ENCODE assay signal across 29 cellular contexts in the genomic region with DNA sequence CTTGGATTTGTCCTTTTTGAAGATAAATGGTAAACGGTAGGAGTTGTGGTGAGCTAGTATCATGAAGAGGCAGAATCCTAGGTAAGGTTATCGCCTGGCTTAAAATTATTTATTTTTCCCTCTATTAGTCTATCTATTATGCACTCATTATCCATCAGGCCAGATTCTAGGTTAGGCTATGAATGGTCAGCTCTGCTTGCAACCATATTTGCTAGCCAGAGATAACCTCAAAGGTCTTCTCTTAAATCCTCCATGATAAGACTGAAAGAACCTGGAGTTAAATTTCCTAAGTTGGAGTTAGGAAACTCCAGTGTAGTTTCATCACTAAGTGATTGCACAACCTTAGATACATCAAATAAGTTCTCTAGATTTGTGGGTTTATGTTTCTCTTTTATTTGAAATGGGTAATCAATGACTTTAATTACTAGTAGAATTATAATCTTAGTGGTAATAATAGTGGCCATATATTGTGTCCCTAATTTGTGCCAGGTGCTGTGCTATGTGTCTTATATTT.
DNase-seq lines count a peak whose midpoint lies in the region; ATAC-seq and TF ChIP-seq lines count a peak whose summit lies in the region.
"Had no signal": no experiment of that assay in that cellular context is flagged by ENCODE, and none has a peak within 500 bp of the region (broad histone marks: within the 10 kb centered on the region; RNA-seq: fewer than 3 reads in every experiment).

No MANE protein-coding gene starts in this region.

- no peak overlapping the region for H3K4me3 ChIP-seq in breast epithelium
- no peak overlapping the region for H3K4me3 ChIP-seq in cardiac fibroblast (replicated peaks in 1 of 2; ENCODE audit: low read depth in 2 of 2, low read length in 2 of 2)
- H3K4me3 ChIP-seq: gastroesophageal sphincter, lower lobe of right lung, prostate gland, sigmoid colon, transverse colon had no signal

- no peaks in the 10 kb centered on the region for H3K27me3 ChIP-seq in breast epithelium
- H3K27me3 ChIP-seq: gastroesophageal sphincter, sigmoid colon, transverse colon had no signal

- H3K36me3 ChIP-seq in breast epithelium = no peaks in the 10 kb centered on the region
- H3K36me3 ChIP-seq: gastroesophageal sphincter, lower lobe of right lung, prostate gland, sigmoid colon, transverse colon had no signal

- H3K4me3 Mint-ChIP-seq in MCF 10A (ENCODE audit: unreplicated experiment) = no peak overlapping the region
- H3K4me3 Mint-ChIP-seq in T-helper 2 cell treated with Interferon-gamma antibody and Interleukin-4, amounts not matched to agents 5 μg/mL and 100 μg/mL, for 36 hours = no peak overlapping the region
- H3K4me3 Mint-ChIP-seq in activated T-helper 2 cell treated with anti-CD3 and anti-CD28 coated beads, Interferon-gamma antibody, Interleukin-2, Interleukin-4, amounts not matched to agents 10 μg/mL and 5 μg/mL and 100 μg/mL, durations not matched to agents 14 hours and 24 hours and 36 hours (ENCODE audit: low read depth) = no peak overlapping the region
- H3K4me3 Mint-ChIP-seq: activated CD4-positive, alpha-beta memory T cell treated with anti-CD3 and anti-CD28 coated beads, Interleukin-2, amount 10 ng/mL, durations not matched to agents 7 days and 5 days; IgD-negative memory B cell; naive thymus-derived CD4-positive, alpha-beta T cell had no signal

- intact Hi-C loops in MCF 10A (cut with micrococcal nuclease) = no loop called here
- intact Hi-C loops in breast epithelium (cut with DNase I; ENCODE audit: low total_unique reads) = no loop called here
- intact Hi-C loops in posterior vena cava (cut with DNase I) = no loop called here
- intact Hi-C loops in activated T-helper 2 cell treated with anti-CD3 and anti-CD28 coated beads, Interferon-gamma antibody, Interleukin-2, Interleukin-4, amounts not matched to agents 10 μg/mL and 5 μg/mL and 100 μg/mL, durations not matched to agents 14 hours and 24 hours and 36 hours (cut with micrococcal nuclease) = no loop called here

- DNase-seq in MCF 10A (ENCODE audit: unreplicated experiment) = peak; percentile 30
- DNase-seq in breast epithelium (ENCODE audit: low spot score in 2 of 2) = no peak
- DNase-seq in cardiac fibroblast (ENCODE audit: low read depth in 2 of 2) = peak; percentile 15 to 55
- DNase-seq in iris pigment epithelial cell (ENCODE audit: low read depth) = peak; percentile 73
- DNase-seq in posterior vena cava (ENCODE audit: low spot score) = no peak
- DNase-seq in T-helper 2 cell treated with Interferon-gamma antibody and Interleukin-4, amounts not matched to agents 5 μg/mL and 100 μg/mL, for 36 hours (ENCODE audit: low spot score) = no peak
- no peak for DNase-seq in activated T-helper 2 cell treated with anti-CD3 and anti-CD28 coated beads, Interferon-gamma antibody, Interleukin-2, Interleukin-4, amounts not matched to agents 10 μg/mL and 5 μg/mL and 100 μg/mL, durations not matched to agents 14 hours and 24 hours and 36 hours (ENCODE audit: low spot score)
- DNase-seq: activated CD4-positive, alpha-beta memory T cell treated with anti-CD3 and anti-CD28 coated beads, Interleukin-2, amount 10 ng/mL, durations not matched to agents 7 days and 5 days; activated CD8-positive, alpha-beta memory T cell treated with anti-CD3 and anti-CD28 coated beads, Interleukin-2, amount 50 U/mL, for 4 hours; activated naive CD4-positive, alpha-beta T cell treated with Interleukin-2 at 50 U/mL for 16 hours; Caco-2; kidney glomerular epithelial cell; lower lobe of right lung; naive thymus-derived CD4-positive, alpha-beta T cell; NCI-H1417; NCI-H2029; Right ventricle myocardium superior; sigmoid colon; stimulated activated CD4-positive, alpha-beta T cell treated with anti-CD3 and anti-CD28 coated beads, Interleukin-15, amount 100 ng/mL, for 24 hours; stimulated activated CD4-positive, alpha-beta T cell treated with anti-CD3 and anti-CD28 coated beads, Interleukin-4, amount 100 ng/mL, for 4 hours; transverse colon had no signal

- no peak for TF ChIP-seq POLR2A in breast epithelium (IDR thresholded peaks at IDR 0.05)

- no peaks in the 10 kb centered on the region for H3K36me3 Mint-ChIP-seq in MCF 10A (ENCODE audit: insufficient read depth, unreplicated experiment)
- peaks cover 39% of the 10 kb centered on the region for H3K36me3 Mint-ChIP-seq in T-helper 2 cell treated with Interferon-gamma antibody and Interleukin-4, amounts not matched to agents 5 μg/mL and 100 μg/mL, for 36 hours (ENCODE audit: low read depth)
- peaks cover 50% of the 10 kb centered on the region for H3K36me3 Mint-ChIP-seq in activated T-helper 2 cell treated with anti-CD3 and anti-CD28 coated beads, Interferon-gamma antibody, Interleukin-2, Interleukin-4, amounts not matched to agents 10 μg/mL and 5 μg/mL and 100 μg/mL, durations not matched to agents 14 hours and 24 hours and 36 hours (ENCODE audit: low read depth)

- peaks cover 5% of the 10 kb centered on the region for H3K4me1 Mint-ChIP-seq in MCF 10A (ENCODE audit: insufficient read depth, unreplicated experiment)
- peaks cover 18% of the 10 kb centered on the region for H3K4me1 Mint-ChIP-seq in T-helper 2 cell treated with Interferon-gamma antibody and Interleukin-4, amounts not matched to agents 5 μg/mL and 100 μg/mL, for 36 hours (ENCODE audit: low read depth)
- H3K4me1 Mint-ChIP-seq in activated T-helper 2 cell treated with anti-CD3 and anti-CD28 coated beads, Interferon-gamma antibody, Interleukin-2, Interleukin-4, amounts not matched to agents 10 μg/mL and 5 μg/mL and 100 μg/mL, durations not matched to agents 14 hours and 24 hours and 36 hours (ENCODE audit: low read depth) = peaks cover 17% of the 10 kb centered on the region

- CTCF ChIA-PET in MCF 10A (lab: Yijun Ruan, JAX) = interaction anchor here (0.6 to 1.1 kb wide), 3 partner anchors 18 to 1837 kb away, joined by 3 to 6 read pairs (median 3); no protein-coding TSS in a partner anchor

- TF ChIP-seq CTCF in MCF 10A (IDR thresholded peaks at IDR 0.05; ENCODE audit: unreplicated experiment) (no peak), breast epithelium (IDR thresholded peaks at IDR 0.05) (no peak), cardiac fibroblast (IDR thresholded peaks at IDR 0.05; ENCODE audit: low read depth, low read length) (no peak)

- H3K4me1 ChIP-seq in breast epithelium = no peaks in the 10 kb centered on the region
- H3K4me1 ChIP-seq: Caco-2, lower lobe of right lung, prostate gland had no signal

- no peak overlapping the region for H3K27ac Mint-ChIP-seq in MCF 10A (ENCODE audit: low read depth, unreplicated experiment)
- no peak overlapping the region for H3K27ac Mint-ChIP-seq in T-helper 2 cell treated with Interferon-gamma antibody and Interleukin-4, amounts not matched to agents 5 μg/mL and 100 μg/mL, for 36 hours
- no peak overlapping the region for H3K27ac Mint-ChIP-seq in activated T-helper 2 cell treated with anti-CD3 and anti-CD28 coated beads, Interferon-gamma antibody, Interleukin-2, Interleukin-4, amounts not matched to agents 10 μg/mL and 5 μg/mL and 100 μg/mL, durations not matched to agents 14 hours and 24 hours and 36 hours
- H3K27ac Mint-ChIP-seq: activated CD4-positive, alpha-beta memory T cell treated with anti-CD3 and anti-CD28 coated beads, Interleukin-2, amount 10 ng/mL, durations not matched to agents 7 days and 5 days; IgD-negative memory B cell; naive thymus-derived CD4-positive, alpha-beta T cell had no signal

- H3K9me3 ChIP-seq in breast epithelium = no peaks in the 10 kb centered on the region
- H3K9me3 ChIP-seq: Caco-2, prostate gland had no signal

- peaks cover 23% of the 10 kb centered on the region for H3K9me3 Mint-ChIP-seq in MCF 10A (ENCODE audit: unreplicated experiment)
- H3K9me3 Mint-ChIP-seq in T-helper 2 cell treated with Interferon-gamma antibody and Interleukin-4, amounts not matched to agents 5 μg/mL and 100 μg/mL, for 36 hours = peaks cover 45% of the 10 kb centered on the region
- H3K9me3 Mint-ChIP-seq in activated T-helper 2 cell treated with anti-CD3 and anti-CD28 coated beads, Interferon-gamma antibody, Interleukin-2, Interleukin-4, amounts not matched to agents 10 μg/mL and 5 μg/mL and 100 μg/mL, durations not matched to agents 14 hours and 24 hours and 36 hours = peaks cover 41% of the 10 kb centered on the region

- H3K27me3 Mint-ChIP-seq in MCF 10A (ENCODE audit: insufficient read depth, unreplicated experiment) = no peaks in the 10 kb centered on the region
- no peaks in the 10 kb centered on the region for H3K27me3 Mint-ChIP-seq in T-helper 2 cell treated with Interferon-gamma antibody and Interleukin-4, amounts not matched to agents 5 μg/mL and 100 μg/mL, for 36 hours (ENCODE audit: low read depth)
- no peaks in the 10 kb centered on the region for H3K27me3 Mint-ChIP-seq in activated T-helper 2 cell treated with anti-CD3 and anti-CD28 coated beads, Interferon-gamma antibody, Interleukin-2, Interleukin-4, amounts not matched to agents 10 μg/mL and 5 μg/mL and 100 μg/mL, durations not matched to agents 14 hours and 24 hours and 36 hours (ENCODE audit: low read depth)
- H3K27me3 Mint-ChIP-seq: activated CD4-positive, alpha-beta memory T cell treated with anti-CD3 and anti-CD28 coated beads, Interleukin-2, amount 10 ng/mL, durations not matched to agents 7 days and 5 days; IgD-negative memory B cell; naive thymus-derived CD4-positive, alpha-beta T cell had no signal

- BruUV-seq in MCF 10A (replicated peaks; lab: Mats Ljungman, UMichigan) = no TSS peak

- ATAC-seq in HG03159 (IDR thresholded peaks at IDR 0.05; ENCODE audit: unreplicated experiment) = no peak
- ATAC-seq: gastroesophageal sphincter; HCT116; lower lobe of right lung; naive thymus-derived CD4-positive, alpha-beta T cell; Panc1 had no signal

- POLR2A ChIA-PET in MCF 10A (lab: Yijun Ruan, JAX) = no interaction called here

- H3K27ac ChIP-seq in breast epithelium = no peak overlapping the region
- H3K27ac ChIP-seq: 22Rv1, C4-2B, gastroesophageal sphincter, lower lobe of right lung, prostate gland, sigmoid colon, transverse colon had no signal

Comparison
In these comparisons a context has a peak if more than half of its experiments do, and no peak if none do; other contexts are left out.
1. DNase-seq: peak in MCF 10A (single experiment), cardiac fibroblast (2 of 2) and iris pigment epithelial cell (single experiment); none in breast epithelium (0 of 2), posterior vena cava (single experiment), T-helper 2 cell treated with Interferon-gamma antibody and Interleukin-4, amounts not matched to agents 5 μg/mL and 100 μg/mL, for 36 hours (single experiment) and activated T-helper 2 cell treated with anti-CD3 and anti-CD28 coated beads, Interferon-gamma antibody, Interleukin-2, Interleukin-4, amounts not matched to agents 10 μg/mL and 5 μg/mL and 100 μg/mL, durations not matched to agents 14 hours and 24 hours and 36 hours (single experiment).